1 cellular context compared by ENCODE assay signal in genomic region chr16:27566417-27566816, GRCh38.
TF ChIP-seq lines count a peak whose summit lies in the region.

No MANE protein-coding gene starts in this region.

TF ChIP-seq in HepG2, 621 proteins besides CTCF, POLR2A, EP300 and RAD21:
- no peak for TF ChIP-seq ZNF670 (CRISPR knock-in tag; IDR thresholded peaks at IDR 0.05; ENCODE audit: borderline replicate concordance)
- no peak for TF ChIP-seq HBP1 (CRISPR knock-in tag; IDR thresholded peaks at IDR 0.05; ENCODE audit: low read depth)
- no peak for TF ChIP-seq ZNF207 (IDR thresholded peaks at IDR 0.05; ENCODE audit: borderline replicate concordance)
- TF ChIP-seq ATF1 (CRISPR knock-in tag; IDR thresholded peaks at IDR 0.05): no peak
- no peak for TF ChIP-seq PRDM15 (CRISPR knock-in tag; IDR thresholded peaks at IDR 0.05)
- no peak for TF ChIP-seq CSRNP2 (CRISPR knock-in tag; conservative IDR thresholded peaks at IDR 0.05; ENCODE audit: low read depth)
- TF ChIP-seq NCOR1 (IDR thresholded peaks at IDR 0.05; ENCODE audit: borderline replicate concordance, low read length): no peak
- no peak for TF ChIP-seq KDM6A (CRISPR knock-in tag; IDR thresholded peaks at IDR 0.05; ENCODE audit: low read depth)
- no peak for TF ChIP-seq ZNF367 (CRISPR knock-in tag; IDR thresholded peaks at IDR 0.05; ENCODE audit: borderline replicate concordance)
- TF ChIP-seq ZNF142 (CRISPR knock-in tag; IDR thresholded peaks at IDR 0.05): no peak
